In the genomic region with DNA sequence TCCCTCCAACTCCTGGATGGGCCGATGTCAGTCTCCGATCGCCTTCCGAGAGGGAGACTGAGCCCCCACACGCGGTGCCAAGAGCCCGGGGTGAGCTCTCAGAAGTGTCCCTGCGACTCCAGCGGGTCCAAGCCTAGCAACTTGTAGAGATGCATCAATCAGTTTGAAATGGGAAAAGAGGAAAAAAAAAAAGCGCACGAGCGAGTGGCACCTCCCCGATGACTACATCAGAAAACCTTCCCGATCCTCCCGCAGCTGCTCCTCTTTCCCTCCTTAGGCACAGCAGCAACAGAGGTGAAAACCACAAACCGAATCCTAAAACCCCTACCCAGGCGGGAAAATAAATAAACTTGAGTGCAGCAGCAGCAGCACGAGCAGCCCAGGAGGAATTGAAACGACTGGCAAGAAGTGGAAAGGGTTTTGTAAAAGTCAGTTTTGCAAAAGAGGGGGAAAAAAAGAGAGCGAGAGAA, we compare ENCODE assay signal across 8 cellular contexts. TPM values are rescaled to one million over a fixed set of nuclear protein-coding genes. Genes with fewer than 3 reads are reported as not detected.
A peak's percentile ranks its signal among the peaks of the same experiment; 100 is the strongest.
DNase-seq lines count a peak whose midpoint lies in the region; FAIRE-seq and TF ChIP-seq lines count a peak whose summit lies in the region.

No MANE protein-coding gene starts in this region.

- H3K9me3 ChIP-seq in mononuclear cell (ENCODE audit: low read depth, low read length) (no peaks in the 10 kb centered on the region), vagina (no peaks in the 10 kb centered on the region)

- H3K27me3 ChIP-seq in mononuclear cell (ENCODE audit: insufficient read depth, low read length): peaks cover 90% of the 10 kb centered on the region
- H3K27me3 ChIP-seq in vagina: no peaks in the 10 kb centered on the region

- peak overlapping the region; percentile 91 for H3K27ac ChIP-seq in vagina
- H3K27ac ChIP-seq in substantia nigra (ENCODE audit: low read depth, low read length, poor library complexity, severe bottlenecking): no peak overlapping the region

- TF ChIP-seq CTCF in vagina (IDR thresholded peaks at IDR 0.05): no peak

- no peak for FAIRE-seq in HTR-8/SVneo (lab: Jason Lieb, UNC)

- H3K36me3 ChIP-seq in vagina: no peaks in the 10 kb centered on the region

- H3K4me1 ChIP-seq in mononuclear cell (ENCODE audit: insufficient read depth, low read length) (peaks cover 42% of the 10 kb centered on the region), vagina (peaks cover 20% of the 10 kb centered on the region)

- intact Hi-C loops in vagina (cut with DNase I): no loop called here

- DNase-seq in ELR (ENCODE audit: low read depth): peak; percentile 78
- DNase-seq in HTR-8/SVneo (ENCODE audit: insufficient read length, low spot score): peak; percentile 17
- peak; percentile 56 for DNase-seq in RPMI7951 (ENCODE audit: low read depth)
- peak; percentile 57 for DNase-seq in dermis blood vessel endothelial cell
- DNase-seq in vagina (ENCODE audit: extremely low spot score in 2 of 2): no peak
- DNase-seq in substantia nigra (lab: John Stamatoyannopoulos, UW): no peak
- DNase-seq in activated CD8-positive, alpha-beta memory T cell treated with anti-CD3 and anti-CD28 coated beads, Interleukin-2, amount 50 U/mL, for 48 hours: no peak

- TF ChIP-seq POLR2A in vagina (IDR thresholded peaks at IDR 0.05): no peak

- H3K4me3 ChIP-seq in mononuclear cell (ENCODE audit: low read length): peak overlapping the region; percentile 13
- peak overlapping the region; percentile 39 to 74 for H3K4me3 ChIP-seq in vagina

RNA-seq across cellular contexts. Expression of a gene that starts 1.0 kb away (rescaled TPM):
- 0.96 and 2.6 TPM in 2 replicates for total RNA-seq in RPMI7951 (2014; rRNA removed; shearing (Covaris generic))
- total RNA-seq in dermis blood vessel endothelial cell: 36.1 and 77.0 TPM in 2 replicates
- 0.84 TPM for total RNA-seq in mononuclear cell
- 11.8 TPM for total RNA-seq in vagina

Comparison
In these comparisons a context has a peak if more than half of its experiments do, and no peak if none do; other contexts are left out.
1. DNase-seq: peak in ELR (single experiment), HTR-8/SVneo (single experiment), RPMI7951 (single experiment) and dermis blood vessel endothelial cell (single experiment); none in vagina (0 of 2), substantia nigra (0 of 49) and activated CD8-positive, alpha-beta memory T cell treated with anti-CD3 and anti-CD28 coated beads, Interleukin-2, amount 50 U/mL, for 48 hours (single experiment).